Comparison of ENCODE assay signal across 8 cellular contexts in the genomic region with DNA sequence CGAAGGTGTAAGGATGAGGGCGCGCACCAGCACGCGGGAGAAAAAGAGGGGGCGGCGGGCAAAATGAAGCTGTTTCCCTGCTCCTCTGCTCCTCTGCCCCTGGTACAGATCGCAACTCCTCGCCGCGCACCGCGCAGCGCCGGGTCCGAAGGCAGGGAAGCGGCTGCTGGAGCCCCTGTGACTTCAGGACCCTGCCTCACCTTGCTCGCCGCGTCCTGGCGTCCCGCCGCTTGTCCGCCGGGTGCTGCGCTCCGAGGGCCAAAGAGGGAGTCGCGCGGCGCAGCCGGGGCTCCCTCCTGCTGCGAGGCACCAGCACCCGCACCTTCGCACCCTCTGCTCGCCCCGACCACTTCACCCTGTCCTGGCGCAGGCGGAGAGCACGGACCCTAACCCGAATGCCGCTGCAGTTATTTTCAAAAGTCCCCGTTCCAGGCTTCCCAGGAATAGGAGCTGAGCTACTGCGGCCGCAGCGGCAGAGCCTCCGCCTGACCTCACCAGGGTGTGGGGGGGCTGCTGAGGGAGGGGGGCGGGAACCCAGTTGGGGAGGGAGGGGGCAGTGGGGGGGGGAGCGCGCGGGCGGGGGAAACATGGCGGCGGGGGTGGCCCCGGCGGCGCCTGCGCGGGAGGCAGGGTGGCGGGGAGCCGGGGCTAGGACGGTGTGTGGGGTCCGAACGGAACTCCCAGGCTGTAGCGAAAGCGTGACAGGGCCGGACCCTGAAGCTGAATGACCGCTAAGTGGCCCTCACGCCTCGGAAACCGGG. TPM values are rescaled to one million over a fixed set of nuclear protein-coding genes. Genes with fewer than 3 reads are reported as not detected.
DNase-seq lines count a peak whose midpoint lies in the region; ATAC-seq and TF ChIP-seq lines count a peak whose summit lies in the region.

A gene with protein sequence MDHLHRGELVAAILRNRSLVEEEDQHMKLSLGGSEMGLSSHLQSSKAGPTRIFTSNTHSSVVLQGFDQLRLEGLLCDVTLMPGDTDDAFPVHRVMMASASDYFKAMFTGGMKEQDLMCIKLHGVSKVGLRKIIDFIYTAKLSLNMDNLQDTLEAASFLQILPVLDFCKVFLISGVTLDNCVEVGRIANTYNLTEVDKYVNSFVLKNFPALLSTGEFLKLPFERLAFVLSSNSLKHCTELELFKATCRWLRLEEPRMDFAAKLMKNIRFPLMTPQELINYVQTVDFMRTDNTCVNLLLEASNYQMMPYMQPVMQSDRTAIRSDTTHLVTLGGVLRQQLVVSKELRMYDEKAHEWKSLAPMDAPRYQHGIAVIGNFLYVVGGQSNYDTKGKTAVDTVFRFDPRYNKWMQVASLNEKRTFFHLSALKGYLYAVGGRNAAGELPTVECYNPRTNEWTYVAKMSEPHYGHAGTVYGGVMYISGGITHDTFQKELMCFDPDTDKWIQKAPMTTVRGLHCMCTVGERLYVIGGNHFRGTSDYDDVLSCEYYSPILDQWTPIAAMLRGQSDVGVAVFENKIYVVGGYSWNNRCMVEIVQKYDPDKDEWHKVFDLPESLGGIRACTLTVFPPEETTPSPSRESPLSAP (minus strand): TSS at position 503 of the 761 bp plus-strand sequence. CDS start 88,337 bp downstream, outside the sequence.

- ATAC-seq in GM21528 (IDR thresholded peaks at IDR 0.05; ENCODE audit: low FRiP score, unreplicated experiment): peak; percentile 65
- ATAC-seq in left lung: peak; percentile 89
- ATAC-seq in HG02970 (IDR thresholded peaks at IDR 0.05; ENCODE audit: low FRiP score, unreplicated experiment): no peak

- no peaks in the 10 kb centered on the region for H3K9me3 ChIP-seq in duodenal mucosa (ENCODE audit: control insufficient read depth in 1 of 2, low read length in 2 of 2)
- no peaks in the 10 kb centered on the region for H3K9me3 ChIP-seq in left lung

- H3K9ac ChIP-seq in duodenal mucosa (ENCODE audit: low read depth in 1 of 2, low read length in 2 of 2): peak within 1 kb of the TSS; percentile 48 to 60

- H3K27me3 ChIP-seq in duodenal mucosa (ENCODE audit: control insufficient read depth in 1 of 2, insufficient read depth in 2 of 2, low read length in 2 of 2) (no peaks in the 10 kb centered on the region), left lung (peaks cover 23 to 24% of the 10 kb centered on the region in 2 donors)

- H3K4me1 ChIP-seq in duodenal mucosa (ENCODE audit: control insufficient read depth in 1 of 2, insufficient read depth in 2 of 2, low read length in 2 of 2): no peaks in the 10 kb centered on the region
- no peaks in the 10 kb centered on the region for H3K4me1 ChIP-seq in left lung

- DNase-seq in CD1c-positive myeloid dendritic cell (ENCODE audit: extremely low spot score) (peak; percentile 4), SKM-1 (lab: John Stamatoyannopoulos, UW; ENCODE audit: unreplicated experiment) (peak; percentile 1), left lung (peak in 1 of 2 donors; percentile 61), superior temporal gyrus (ENCODE audit: extremely low spot score) (no peak)
- DNase-seq in stimulated activated CD4-positive, alpha-beta T cell treated with anti-CD3 and anti-CD28 coated beads, Interleukin-2, amount 100 ng/mL, for 4 hours (ENCODE audit: low read depth): peak; percentile 1

- no peak for TF ChIP-seq CTCF in left lung (IDR thresholded peaks at IDR 0.05)

- H3K36me3 ChIP-seq in duodenal mucosa (ENCODE audit: control insufficient read depth in 1 of 2, insufficient read depth in 2 of 2, low read length in 2 of 2) (no peaks in the 10 kb centered on the region), left lung (no peaks in the 10 kb centered on the region)

- H3K27ac ChIP-seq in duodenal mucosa (ENCODE audit: low read depth, low read length) (peak within 1 kb of the TSS; percentile 20), left lung (peak within 1 kb of the TSS in 1 of 2 donors; percentile 26)

- intact Hi-C loops in left lung (cut with DNase I): no loop called here

- H3K4me3 ChIP-seq in duodenal mucosa (ENCODE audit: low read depth in 1 of 2, low read length in 2 of 2): peak within 1 kb of the TSS; percentile 71 to 72
- H3K4me3 ChIP-seq in left lung: peak within 1 kb of the TSS; percentile 37

RNA-seq across cellular contexts. Expression of the gene that starts here (rescaled TPM):
- 1 to 10 TPM; 2.7 to 4.1 TPM for total RNA-seq in left lung
